In genomic region chrX:109054181-109054581, GRCh38 we compare ENCODE assay signal across 8 cellular contexts.
DNase-seq lines count a peak whose midpoint lies in the region; TF ChIP-seq lines count a peak whose summit lies in the region.
"Not testable (repeated sequence)": the region's sequence is repeated elsewhere in the genome, so short reads cannot be mapped to it uniquely, and the experiment has no call there.

No MANE protein-coding gene starts in this region.

- H3K23ac ChIP-seq in mesenchymal stem cell (ENCODE audit: low read length in 2 of 2) = not testable (repeated sequence)

- not testable (repeated sequence) for H2BK12ac ChIP-seq in mesenchymal stem cell (ENCODE audit: low read length in 2 of 2)

- H3K27me3 Mint-ChIP-seq in activated naive CD4-positive, alpha-beta T cell treated with anti-CD3 and anti-CD28 coated beads for 36 hours (ENCODE audit: low read depth); chondrocyte (ENCODE audit: low read depth): not testable (repeated sequence)

- not testable (repeated sequence) for H3K14ac ChIP-seq in mesenchymal stem cell (ENCODE audit: low read length in 2 of 2)

- POLR2A ChIA-PET in BJ (lab: Charles Lee) = not testable (repeated sequence)

- H2BK120ac ChIP-seq in mesenchymal stem cell (ENCODE audit: low read depth, low read length) = not testable (repeated sequence)

- not testable (repeated sequence) for H3K79me1 ChIP-seq in mesenchymal stem cell (replicated peaks; ENCODE audit: low read length, poor library complexity, severe bottlenecking)

- not testable (repeated sequence) for H2BK15ac ChIP-seq in mesenchymal stem cell (ENCODE audit: low read depth, poor library complexity, severe bottlenecking)

- not testable (repeated sequence) for H3K4me2 ChIP-seq in mesenchymal stem cell (ENCODE audit: low read length, poor library complexity, severe bottlenecking)

- H2AK5ac ChIP-seq in mesenchymal stem cell (ENCODE audit: low read length, severe bottlenecking) = not testable (repeated sequence)

- peak; percentile 1 for DNase-seq in BJ (ENCODE audit: low read depth)
- peak; percentile 23 for DNase-seq in KBM-7
- peak; percentile 1 for DNase-seq in activated CD4-positive, alpha-beta T cell treated with anti-CD3 and anti-CD28 coated beads, Interleukin-2, amount 50 U/mL, for 1 hour
- peak; percentile 6 for DNase-seq in activated naive CD4-positive, alpha-beta T cell treated with anti-CD3 and anti-CD28 coated beads for 36 hours
- DNase-seq in chondrocyte (ENCODE audit: low spot score) = peak; percentile 70
- peak; percentile 2 for DNase-seq in fibroblast of the conjunctiva (ENCODE audit: low read depth)
- peak; percentile 0 for DNase-seq in mesenchymal stem cell
- DNase-seq in stimulated activated CD4-positive, alpha-beta T cell treated with anti-CD3 and anti-CD28 coated beads, Interleukin-15, amount 100 ng/mL, for 24 hours = peak; percentile 17

- WGBS in mesenchymal stem cell = 91% methylated on average over 12 of the region's 27 CpGs

- not testable (repeated sequence) for H2BK5ac ChIP-seq in mesenchymal stem cell (ENCODE audit: low read depth, low read length, poor library complexity, severe bottlenecking)

- not testable (repeated sequence) for H3K4me3 Mint-ChIP-seq in activated naive CD4-positive, alpha-beta T cell treated with anti-CD3 and anti-CD28 coated beads for 36 hours; chondrocyte (ENCODE audit: unreplicated experiment)

- H3K27ac Mint-ChIP-seq in activated naive CD4-positive, alpha-beta T cell treated with anti-CD3 and anti-CD28 coated beads for 36 hours; chondrocyte (ENCODE audit: unreplicated experiment): not testable (repeated sequence)

- H3K36me3 ChIP-seq in BJ (ENCODE audit: control insufficient read depth, insufficient read depth, low read length); mesenchymal stem cell (ENCODE audit: control insufficient read depth in 1 of 2, insufficient read depth in 2 of 2, low read depth in 1 of 2, low read length in 2 of 2): not testable (repeated sequence)

- H3K27me3 ChIP-seq in BJ (ENCODE audit: control insufficient read depth, insufficient read depth, low read length); mesenchymal stem cell (ENCODE audit: control insufficient read depth in 1 of 2, insufficient read depth in 1 of 2, low read length in 2 of 2): not testable (repeated sequence)

- in situ Hi-C loops in KBM-7 (cut with MboI; ENCODE audit: low pct_unique_long_range_greater_than_20kb, low sequenced_read_pairs) = not testable (repeated sequence)

- not testable (repeated sequence) for TF ChIP-seq CTCF in BJ (IDR thresholded peaks at IDR 0.05; ENCODE audit: insufficient read depth, low read depth, low read length); chondrocyte (IDR thresholded peaks at IDR 0.05)

- not testable (repeated sequence) for H4K91ac ChIP-seq in mesenchymal stem cell (ENCODE audit: low read length)

- H3K9ac ChIP-seq in mesenchymal stem cell (ENCODE audit: low read length) = not testable (repeated sequence)

- not testable (repeated sequence) for H3K36me3 Mint-ChIP-seq in activated naive CD4-positive, alpha-beta T cell treated with anti-CD3 and anti-CD28 coated beads for 36 hours (ENCODE audit: low read depth); chondrocyte (ENCODE audit: low read depth)

- H4K8ac ChIP-seq in mesenchymal stem cell (ENCODE audit: low read length) = not testable (repeated sequence)

- H3K4me1 Mint-ChIP-seq in activated naive CD4-positive, alpha-beta T cell treated with anti-CD3 and anti-CD28 coated beads for 36 hours (ENCODE audit: low read depth); chondrocyte (ENCODE audit: low read depth): not testable (repeated sequence)

- H3K27ac ChIP-seq in mesenchymal stem cell (ENCODE audit: low read length, poor library complexity, severe bottlenecking) = not testable (repeated sequence)

- CTCF ChIA-PET in BJ (lab: Yijun Ruan, JAX); activated naive CD4-positive, alpha-beta T cell treated with anti-CD3 and anti-CD28 coated beads for 36 hours (lab: Charles Lee): not testable (repeated sequence)

- not testable (repeated sequence) for H3K4me1 ChIP-seq in mesenchymal stem cell (ENCODE audit: control insufficient read depth, insufficient read depth, low read depth, low read length)

- intact Hi-C loops in activated naive CD4-positive, alpha-beta T cell treated with anti-CD3 and anti-CD28 coated beads for 36 hours (cut with micrococcal nuclease) = not testable (repeated sequence)

- H3K9me3 Mint-ChIP-seq in activated naive CD4-positive, alpha-beta T cell treated with anti-CD3 and anti-CD28 coated beads for 36 hours = not testable (repeated sequence)
- H3K9me3 Mint-ChIP-seq in chondrocyte (ENCODE audit: low read depth) = peaks cover 15% of the 10 kb centered on the region

- not testable (repeated sequence) for H2AFZ ChIP-seq in mesenchymal stem cell (ENCODE audit: low read depth, low read length)

- H3K4me3 ChIP-seq in BJ (ENCODE audit: low read depth, low read length); mesenchymal stem cell (ENCODE audit: insufficient read depth in 1 of 2, low read depth in 1 of 2, low read length in 2 of 2): not testable (repeated sequence)

- H3K18ac ChIP-seq in mesenchymal stem cell (ENCODE audit: low read depth in 1 of 2, low read length in 2 of 2) = not testable (repeated sequence)

- not testable (repeated sequence) for H3K4ac ChIP-seq in mesenchymal stem cell (ENCODE audit: low read depth in 1 of 2, low read length in 2 of 2)

- not testable (repeated sequence) for H3K9me3 ChIP-seq in mesenchymal stem cell (ENCODE audit: control insufficient read depth, low read length)

Comparison
In these comparisons a context has a peak if more than half of its experiments do, and no peak if none do; other contexts are left out.
1. DNase-seq: peak in every context shown above with its lines; median percentile 70 in chondrocyte; 23 in KBM-7; 17 in stimulated activated CD4-positive, alpha-beta T cell treated with anti-CD3 and anti-CD28 coated beads, Interleukin-15, amount 100 ng/mL, for 24 hours; 6 in activated naive CD4-positive, alpha-beta T cell treated with anti-CD3 and anti-CD28 coated beads for 36 hours; 2 in fibroblast of the conjunctiva; 1 in BJ; 1 in activated CD4-positive, alpha-beta T cell treated with anti-CD3 and anti-CD28 coated beads, Interleukin-2, amount 50 U/mL, for 1 hour; 0 in mesenchymal stem cell.